Comparison of ENCODE assay signal across 1 cellular context in the genomic region with DNA sequence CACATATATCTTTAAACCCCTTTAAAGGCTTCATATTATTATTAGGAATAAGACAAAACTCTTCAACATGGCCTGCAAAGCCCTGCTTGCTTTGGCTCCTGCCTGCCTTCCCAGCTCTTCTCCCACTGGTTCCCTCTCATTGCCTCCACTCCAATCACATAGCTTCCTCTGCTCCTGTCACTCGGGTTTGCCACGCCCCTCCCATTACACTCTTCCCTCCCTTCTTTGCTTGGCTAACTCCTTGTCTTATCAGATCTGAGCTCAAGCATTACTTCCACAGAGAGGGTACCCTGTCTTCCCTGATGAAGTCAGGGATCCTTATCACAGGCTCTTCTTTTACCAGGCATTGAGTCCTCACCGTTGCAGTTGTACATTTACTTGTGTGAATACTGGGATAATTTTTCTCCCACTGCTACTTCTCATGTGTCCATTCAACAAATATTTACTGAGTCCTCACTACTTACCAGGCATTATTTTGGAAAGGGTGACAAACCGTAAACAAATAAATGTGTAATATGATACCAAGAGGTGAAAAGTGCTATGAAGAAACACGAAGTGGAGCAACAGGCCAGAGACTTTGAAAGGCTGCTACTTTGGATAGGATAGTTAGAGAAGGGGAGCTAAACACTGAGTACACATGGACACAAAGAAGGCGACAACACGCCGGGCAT.
TF ChIP-seq lines count a peak whose summit lies in the region.

No MANE protein-coding gene starts in this region.

TF ChIP-seq in K562, 482 proteins besides CTCF, POLR2A, EP300 and RAD21:
- no peak for TF ChIP-seq JUND (IDR thresholded peaks at IDR 0.05; ENCODE audit: borderline replicate concordance, low read depth, low read length)
- TF ChIP-seq JUND (tag; IDR thresholded peaks at IDR 0.05; ENCODE audit: borderline replicate concordance, low read depth, low read length), result peak; percentile 31; the same call in 1 of the 3 replicates
- 0 out of 2 replicates have a peak, but pooled peaks have one; percentile 15 for TF ChIP-seq ETV1 (tag; conservative IDR thresholded peaks at IDR 0.05; ENCODE audit: low read depth)
- TF ChIP-seq, protein P1, sequence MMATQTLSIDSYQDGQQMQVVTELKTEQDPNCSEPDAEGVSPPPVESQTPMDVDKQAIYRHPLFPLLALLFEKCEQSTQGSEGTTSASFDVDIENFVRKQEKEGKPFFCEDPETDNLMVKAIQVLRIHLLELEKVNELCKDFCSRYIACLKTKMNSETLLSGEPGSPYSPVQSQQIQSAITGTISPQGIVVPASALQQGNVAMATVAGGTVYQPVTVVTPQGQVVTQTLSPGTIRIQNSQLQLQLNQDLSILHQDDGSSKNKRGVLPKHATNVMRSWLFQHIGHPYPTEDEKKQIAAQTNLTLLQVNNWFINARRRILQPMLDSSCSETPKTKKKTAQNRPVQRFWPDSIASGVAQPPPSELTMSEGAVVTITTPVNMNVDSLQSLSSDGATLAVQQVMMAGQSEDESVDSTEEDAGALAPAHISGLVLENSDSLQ (IDR thresholded peaks at IDR 0.05), result peak; percentile 89
- TF ChIP-seq, protein P2, sequence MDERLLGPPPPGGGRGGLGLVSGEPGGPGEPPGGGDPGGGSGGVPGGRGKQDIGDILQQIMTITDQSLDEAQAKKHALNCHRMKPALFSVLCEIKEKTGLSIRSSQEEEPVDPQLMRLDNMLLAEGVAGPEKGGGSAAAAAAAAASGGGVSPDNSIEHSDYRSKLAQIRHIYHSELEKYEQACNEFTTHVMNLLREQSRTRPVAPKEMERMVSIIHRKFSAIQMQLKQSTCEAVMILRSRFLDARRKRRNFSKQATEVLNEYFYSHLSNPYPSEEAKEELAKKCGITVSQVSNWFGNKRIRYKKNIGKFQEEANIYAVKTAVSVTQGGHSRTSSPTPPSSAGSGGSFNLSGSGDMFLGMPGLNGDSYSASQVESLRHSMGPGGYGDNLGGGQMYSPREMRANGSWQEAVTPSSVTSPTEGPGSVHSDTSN (CRISPR knock-in tag; IDR thresholded peaks at IDR 0.05; ENCODE audit: low read depth), result no peak
- TF ChIP-seq, protein P2 (tag; conservative IDR thresholded peaks at IDR 0.05; ENCODE audit: low read depth), result peak; percentile 39; the same call in 1 of the 2 replicates
- TF ChIP-seq HDAC8 (tag; IDR thresholded peaks at IDR 0.05), result no peak
- peak; percentile 40; the same call in 1 of the 2 replicates for TF ChIP-seq ZNF644 (tag; IDR thresholded peaks at IDR 0.05; ENCODE audit: low read depth)
- TF ChIP-seq CTBP1 (IDR thresholded peaks at IDR 0.05; ENCODE audit: borderline replicate concordance), result peak; percentile 29; the same call in 1 of the 2 replicates
- TF ChIP-seq ZNF586 (CRISPR knock-in tag; conservative IDR thresholded peaks at IDR 0.05), result no peak
TF ChIP-seq in K562: peak in this region for 6.
